In the genomic region with DNA sequence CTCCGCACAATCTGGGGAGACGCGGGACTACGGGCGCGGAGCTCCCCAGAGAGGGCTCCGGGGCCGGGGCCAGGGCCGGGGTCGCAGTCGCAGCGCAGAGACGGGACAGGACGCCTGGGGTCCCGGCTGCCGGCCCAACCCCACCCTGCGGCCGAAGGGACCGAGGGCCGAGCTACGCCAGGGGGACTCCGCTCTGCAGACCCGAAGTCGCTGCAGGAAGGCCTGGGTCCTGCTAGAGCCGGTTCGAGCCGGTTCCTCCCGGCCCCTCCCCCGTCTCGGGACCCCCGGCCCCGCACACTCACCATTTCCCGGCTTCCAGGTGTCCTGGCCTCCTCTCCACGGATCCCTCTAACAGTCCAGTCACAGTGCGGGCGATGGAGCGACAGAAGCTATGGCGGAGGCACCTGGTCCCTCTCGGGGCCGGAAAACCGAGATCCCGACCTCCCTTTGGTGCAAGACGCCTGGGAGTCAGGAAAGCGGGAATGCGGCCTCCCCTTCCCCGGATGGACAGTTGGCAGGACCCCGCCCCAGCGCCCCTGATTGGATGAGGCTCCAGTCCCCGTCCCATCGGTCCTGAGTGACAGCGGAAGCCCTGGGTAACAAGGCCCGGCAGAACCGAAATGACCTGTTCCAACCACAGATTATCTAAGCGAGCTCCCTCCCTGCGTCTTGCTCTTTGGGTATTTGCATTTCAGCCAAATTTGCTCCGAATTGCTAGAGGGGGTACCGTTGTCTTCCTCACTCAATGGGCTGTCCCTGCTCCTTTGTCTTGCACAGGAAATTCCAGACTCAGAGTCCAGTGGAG, we compare ENCODE assay signal across 8 cellular contexts. TPM values are rescaled to one million over a fixed set of nuclear protein-coding genes. Genes with fewer than 3 reads are reported as not detected.
DNase-seq lines count a peak whose midpoint lies in the region; ATAC-seq and TF ChIP-seq lines count a peak whose summit lies in the region.

Gene ZNF625 (minus strand): TSS at position 481 of the 805 bp plus-strand sequence. CDS start 176 bp downstream, at position 305.

- peak within 1 kb of the TSS; percentile 64 to 86 (median 78) for H3K27ac ChIP-seq in tibial nerve

- peak within 1 kb of the TSS; percentile 65 for H3K27ac Mint-ChIP-seq in activated T-helper 1 cell treated with anti-CD3 and anti-CD28 coated beads, Interleukin-12 subunit alpha, Interleukin-12 subunit beta, Interleukin-2, Interleukin-4 antibody, amounts not matched to agents 30 ng/mL and 10 ng/mL and 1 ng/mL, durations not matched to agents 14 hours and 24 hours and 36 hours
- peak within 1 kb of the TSS; percentile 6 to 90 (median 80) for H3K27ac Mint-ChIP-seq in naive thymus-derived CD8-positive, alpha-beta T cell

- H3K27me3 Mint-ChIP-seq in activated T-helper 1 cell treated with anti-CD3 and anti-CD28 coated beads, Interleukin-12 subunit alpha, Interleukin-12 subunit beta, Interleukin-2, Interleukin-4 antibody, amounts not matched to agents 30 ng/mL and 10 ng/mL and 1 ng/mL, durations not matched to agents 14 hours and 24 hours and 36 hours (ENCODE audit: insufficient read depth) = peaks cover 4% of the 10 kb centered on the region
- H3K27me3 Mint-ChIP-seq in naive thymus-derived CD8-positive, alpha-beta T cell = peaks cover 0 to 3% (median 0%) of the 10 kb centered on the region in 5 donors

- peak in 1 of 2 donors; percentile 36 for TF ChIP-seq POLR2A in tibial nerve (IDR thresholded peaks at IDR 0.05)

- peaks cover 9% of the 10 kb centered on the region for H3K36me3 Mint-ChIP-seq in activated T-helper 1 cell treated with anti-CD3 and anti-CD28 coated beads, Interleukin-12 subunit alpha, Interleukin-12 subunit beta, Interleukin-2, Interleukin-4 antibody, amounts not matched to agents 30 ng/mL and 10 ng/mL and 1 ng/mL, durations not matched to agents 14 hours and 24 hours and 36 hours (ENCODE audit: low read depth)
- H3K36me3 Mint-ChIP-seq in naive thymus-derived CD8-positive, alpha-beta T cell = peaks cover 0 to 7% (median 4%) of the 10 kb centered on the region in 3 donors

- TF ChIP-seq EP300 in tibial nerve (IDR thresholded peaks at IDR 0.05) = peak in 1 of 2 donors; percentile 70

- peak; percentile 29 for DNase-seq in activated naive CD4-positive, alpha-beta T cell treated with Interleukin-2 at 50 U/mL for 16 hours
- DNase-seq in activated naive CD4-positive, alpha-beta T cell treated with anti-CD3 and anti-CD28 coated beads, Interleukin-2, amount 50 U/mL, for 16 hours = no peak
- DNase-seq in NCI-H510A treated with DMSO at 0.1 percent for 48 hours (lab: John Stamatoyannopoulos, UW) (peak; percentile 91), foreskin fibroblast (peak; percentile 81 to 94), tibial nerve (ENCODE audit: low spot score in 2 of 2) (peak; percentile 54 to 70)
- DNase-seq in activated T-helper 1 cell treated with anti-CD3 and anti-CD28 coated beads, Interleukin-12 subunit alpha, Interleukin-12 subunit beta, Interleukin-2, Interleukin-4 antibody, amounts not matched to agents 30 ng/mL and 10 ng/mL and 1 ng/mL, durations not matched to agents 14 hours and 24 hours and 36 hours (ENCODE audit: low spot score) = peak; percentile 37
- DNase-seq in naive thymus-derived CD8-positive, alpha-beta T cell = peak in 5 of 10 donors; percentile 9 to 24 (median 16)

- H3K4me3 Mint-ChIP-seq in activated T-helper 1 cell treated with anti-CD3 and anti-CD28 coated beads, Interleukin-12 subunit alpha, Interleukin-12 subunit beta, Interleukin-2, Interleukin-4 antibody, amounts not matched to agents 30 ng/mL and 10 ng/mL and 1 ng/mL, durations not matched to agents 14 hours and 24 hours and 36 hours = peak within 1 kb of the TSS; percentile 90
- H3K4me3 Mint-ChIP-seq in naive thymus-derived CD8-positive, alpha-beta T cell = peak within 1 kb of the TSS; percentile 68 to 91 (median 85)

- H3K4me1 Mint-ChIP-seq in activated T-helper 1 cell treated with anti-CD3 and anti-CD28 coated beads, Interleukin-12 subunit alpha, Interleukin-12 subunit beta, Interleukin-2, Interleukin-4 antibody, amounts not matched to agents 30 ng/mL and 10 ng/mL and 1 ng/mL, durations not matched to agents 14 hours and 24 hours and 36 hours (ENCODE audit: low read depth) = peaks cover 10% of the 10 kb centered on the region
- peaks cover 8 to 26% (median 19%) of the 10 kb centered on the region in 4 donors for H3K4me1 Mint-ChIP-seq in naive thymus-derived CD8-positive, alpha-beta T cell

- ATAC-seq in HG03039 (IDR thresholded peaks at IDR 0.05; ENCODE audit: unreplicated experiment) = peak; percentile 64
- ATAC-seq in naive thymus-derived CD8-positive, alpha-beta T cell = peak; percentile 37 to 62

- no peaks in the 10 kb centered on the region for H3K9me3 Mint-ChIP-seq in activated T-helper 1 cell treated with anti-CD3 and anti-CD28 coated beads, Interleukin-12 subunit alpha, Interleukin-12 subunit beta, Interleukin-2, Interleukin-4 antibody, amounts not matched to agents 30 ng/mL and 10 ng/mL and 1 ng/mL, durations not matched to agents 14 hours and 24 hours and 36 hours
- peaks cover 0 to 2% (median 0%) of the 10 kb centered on the region in 9 donors for H3K9me3 Mint-ChIP-seq in naive thymus-derived CD8-positive, alpha-beta T cell

- intact Hi-C loops in activated T-helper 1 cell treated with anti-CD3 and anti-CD28 coated beads, Interleukin-12 subunit alpha, Interleukin-12 subunit beta, Interleukin-2, Interleukin-4 antibody, amounts not matched to agents 30 ng/mL and 10 ng/mL and 1 ng/mL, durations not matched to agents 14 hours and 24 hours and 36 hours (cut with micrococcal nuclease) = loop anchor here (5.0 kb wide), 1 partner anchor 359 kb away; the partner anchor contains the start of gene ZNF491

- peak within 1 kb of the TSS; percentile 82 to 83 for H3K4me3 ChIP-seq in foreskin fibroblast (ENCODE audit: low read depth in 1 of 2, low read length in 2 of 2)
- H3K4me3 ChIP-seq in tibial nerve = peak within 1 kb of the TSS; percentile 68 to 87 (median 80)

- H3K36me3 ChIP-seq in tibial nerve = peaks cover 0 to 11% (median 0%) of the 10 kb centered on the region in 3 donors

- TF ChIP-seq CTCF in foreskin fibroblast (IDR thresholded peaks at IDR 0.05; ENCODE audit: low read depth, low read length) (no peak), tibial nerve (IDR thresholded peaks at IDR 0.05) (no peak)

- peaks cover 0 to 25% (median 2%) of the 10 kb centered on the region in 4 donors for H3K4me1 ChIP-seq in tibial nerve

- WGBS in tibial nerve, 2 donors = 0% methylated on average over 45 to 49 of the region's 57 CpGs

- H3K9me3 ChIP-seq in tibial nerve = no peaks in the 10 kb centered on the region

- H3K27me3 ChIP-seq in tibial nerve = no peaks in the 10 kb centered on the region

- POLR2A ChIA-PET in naive thymus-derived CD8-positive, alpha-beta T cell (lab: Charles Lee) = interaction anchor here (0.6 to 1.5 kb wide), 8 partner anchors 16 to 572 kb away, joined by 3 to 8 read pairs (median 4); partner anchors contain the start of genes ZNF20, ZNF441, ZNF491 and ZNF563

RNA-seq across cellular contexts. Expression of gene ZNF625, which starts in this region (rescaled TPM):
- total RNA-seq in activated T-helper 1 cell treated with anti-CD3 and anti-CD28 coated beads, Interleukin-12 subunit alpha, Interleukin-12 subunit beta, Interleukin-2, Interleukin-4 antibody, amounts not matched to agents 30 ng/mL and 10 ng/mL and 1 ng/mL, durations not matched to agents 14 hours and 24 hours and 36 hours = 2.5 and 2.9 TPM in 2 replicates
- total RNA-seq in naive thymus-derived CD8-positive, alpha-beta T cell = 1 to 10 TPM; 4.4 to 5.5 TPM
- under 1 TPM; 0.52 to 0.82 (median 0.77) TPM for polyA plus RNA-seq in naive thymus-derived CD8-positive, alpha-beta T cell
- 10 to 100 TPM in 2 of 4 donors, 1 to 10 TPM in 2; 5.0 to 11.6 (median 9.1) TPM for total RNA-seq in tibial nerve
